In the genomic region with DNA sequence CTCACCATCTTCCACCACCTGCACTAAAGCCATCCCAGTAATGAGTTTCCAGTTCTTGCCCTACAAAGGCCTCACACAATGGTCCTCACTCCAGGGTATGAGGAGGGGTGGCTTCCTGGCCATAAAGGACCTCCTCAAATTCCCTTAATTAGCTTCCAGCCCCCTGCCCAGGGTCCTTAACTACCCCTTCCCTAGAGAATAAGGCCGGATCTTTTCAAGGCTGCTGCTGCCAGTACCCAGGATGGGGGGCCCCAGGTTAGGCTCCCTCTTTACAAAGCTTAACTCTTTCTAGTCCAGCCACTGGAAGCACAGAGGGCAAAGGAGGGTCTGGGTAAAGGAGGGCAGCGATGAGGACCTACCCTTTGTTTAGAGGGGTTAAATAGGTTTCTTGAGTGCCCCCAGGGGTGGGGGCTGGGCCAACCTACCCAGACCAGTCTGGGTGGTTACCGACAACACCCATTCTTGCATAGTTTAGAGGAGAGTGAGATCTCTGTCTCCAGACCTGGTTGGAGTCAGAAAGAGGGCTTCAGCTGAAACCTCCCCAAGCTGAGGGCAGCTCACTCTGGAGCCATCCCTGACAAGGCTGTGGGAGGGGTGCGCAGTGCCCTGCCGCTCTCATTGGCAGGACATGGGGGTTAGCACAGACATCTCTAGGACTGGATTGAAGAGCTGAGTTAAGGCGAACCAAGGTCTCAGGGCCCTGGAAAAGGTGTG, we compare ENCODE assay signal across 15 cellular contexts. TPM values are rescaled to one million over a fixed set of nuclear protein-coding genes. Genes with fewer than 3 reads are reported as not detected.
DNase-seq lines count a peak whose midpoint lies in the region; TF ChIP-seq lines count a peak whose summit lies in the region.
"Had no signal": no experiment of that assay in that cellular context is flagged by ENCODE, and none has a peak within 500 bp of the region (broad histone marks: within the 10 kb centered on the region; RNA-seq: fewer than 3 reads in every experiment).

No MANE protein-coding gene starts in this region.

- peaks cover 12% of the 10 kb centered on the region for H4K20me1 ChIP-seq in neural cell (ENCODE audit: insufficient read depth)

- H3K36me3 ChIP-seq in SJCRH30, result no peaks in the 10 kb centered on the region
- H3K36me3 ChIP-seq in esophagus squamous epithelium, result no peaks in the 10 kb centered on the region
- H3K36me3 ChIP-seq in neural cell (ENCODE audit: insufficient read depth, low read length), result peaks cover 5% of the 10 kb centered on the region
- no peaks in the 10 kb centered on the region for H3K36me3 ChIP-seq in suprapubic skin
- H3K36me3 ChIP-seq: gastroesophageal sphincter, stomach had no signal

- peak; percentile 19 for DNase-seq in G401 (ENCODE audit: low spot score)
- no peak for DNase-seq in SJCRH30
- no peak for DNase-seq in esophagus squamous epithelium (lab: John Stamatoyannopoulos, UW)
- DNase-seq in suprapubic skin (ENCODE audit: low spot score in 2 of 2), result no peak
- no peak for DNase-seq in stimulated activated CD4-positive, alpha-beta T cell treated with anti-CD3 and anti-CD28 coated beads, Interleukin-2, amount 100 ng/mL, for 24 hours
- no peak for DNase-seq in NCI-H187 (lab: John Stamatoyannopoulos, UW)
- DNase-seq in D341Med (ENCODE audit: low spot score), result no peak
- DNase-seq: activated CD4-positive, alpha-beta T cell treated with anti-CD3 and anti-CD28 coated beads, Interleukin-2, amount 50 U/mL, for 48 hours; C1 segment of cervical spinal cord; NCI-H2081 treated with DMSO at 0.1 percent for 48 hours; retina; stomach; T-helper 17 cell had no signal

- 40 to 42% methylated on average over 2 to 3 of the region's 6 CpGs for WGBS in esophagus squamous epithelium, 2 donors
- 51% methylated on average over 4 of the region's 6 CpGs for WGBS in suprapubic skin

- H3K4me1 ChIP-seq in SJCRH30 (peaks cover 66% of the 10 kb centered on the region), esophagus squamous epithelium (peaks cover 22 to 79% (median 42%) of the 10 kb centered on the region in 3 donors), suprapubic skin (peaks cover 19% of the 10 kb centered on the region)

- H3K79me2 ChIP-seq in neural cell (replicated peaks; ENCODE audit: insufficient read depth, low read length), result peaks cover 61% of the 10 kb centered on the region

- H3K4me3 ChIP-seq in SJCRH30 (peak overlapping the region; percentile 64), esophagus squamous epithelium (peak overlapping the region; percentile 31 to 62 (median 48)), neural cell (ENCODE audit: low read length) (peak overlapping the region; percentile 81), suprapubic skin (no peak overlapping the region)
- H3K4me3 ChIP-seq: gastroesophageal sphincter had no signal

- H3K27ac ChIP-seq in SJCRH30, result no peak overlapping the region
- peak overlapping the region; percentile 82 to 88 (median 87) for H3K27ac ChIP-seq in esophagus squamous epithelium
- no peak overlapping the region for H3K27ac ChIP-seq in neural cell (ENCODE audit: low read length)
- H3K27ac ChIP-seq in suprapubic skin, result no peak overlapping the region
- H3K27ac ChIP-seq: gastroesophageal sphincter, stomach had no signal

- H3K9me3 ChIP-seq in SJCRH30 (replicated peaks) (no peaks in the 10 kb centered on the region), esophagus squamous epithelium (no peaks in the 10 kb centered on the region), neural cell (ENCODE audit: low read length) (no peaks in the 10 kb centered on the region), suprapubic skin (no peaks in the 10 kb centered on the region)
- H3K9me3 ChIP-seq: gastroesophageal sphincter, stomach had no signal

- no peak for TF ChIP-seq RAD21 in neural cell (conservative IDR thresholded peaks at IDR 0.05)

- no peak overlapping the region for H2AFZ ChIP-seq in neural cell (ENCODE audit: low read depth, low read length)

- H3K4me2 ChIP-seq in neural cell (ENCODE audit: low read length), result peak overlapping the region; percentile 25

- H3F3A ChIP-seq in neural cell (ENCODE audit: insufficient read depth, low read length, poor library complexity, severe bottlenecking), result no peaks in the 10 kb centered on the region

- in situ Hi-C loops in G401 (cut with HindIII; ENCODE audit: low sequenced_read_pairs), result no loop called here

- TF ChIP-seq CTCF in esophagus squamous epithelium (IDR thresholded peaks at IDR 0.05) (no peak), neural cell (IDR thresholded peaks at IDR 0.05; ENCODE audit: poor library complexity, severe bottlenecking) (no peak), suprapubic skin (IDR thresholded peaks at IDR 0.05) (no peak)

- intact Hi-C loops in esophagus squamous epithelium (cut with DNase I), result no loop called here

- TF ChIP-seq EP300 in neural cell (conservative IDR thresholded peaks at IDR 0.05; ENCODE audit: poor library complexity, severe bottlenecking) (no peak), suprapubic skin (IDR thresholded peaks at IDR 0.05) (no peak)

- H3K27me3 ChIP-seq in SJCRH30, result peaks cover 12% of the 10 kb centered on the region; the same call in 1 of the 2 replicates
- H3K27me3 ChIP-seq in esophagus squamous epithelium, result peaks cover 0 to 54% (median 4%) of the 10 kb centered on the region in 4 donors
- no peaks in the 10 kb centered on the region for H3K27me3 ChIP-seq in neural cell (ENCODE audit: insufficient read depth, low read depth, low read length)
- peaks cover 66% of the 10 kb centered on the region for H3K27me3 ChIP-seq in suprapubic skin

- TF ChIP-seq POLR2A in esophagus squamous epithelium (IDR thresholded peaks at IDR 0.05) (no peak), suprapubic skin (IDR thresholded peaks at IDR 0.05) (no peak)

- H3K9ac ChIP-seq in neural cell (ENCODE audit: low read length), result peak overlapping the region; percentile 53

- H3K9me2 ChIP-seq in neural cell (ENCODE audit: insufficient read depth, low read length), result no peaks in the 10 kb centered on the region

TF ChIP-seq in neural cell, 6 proteins besides CTCF, POLR2A, EP300 and RAD21:
- TF ChIP-seq TAF1 (IDR thresholded peaks at IDR 0.05; ENCODE audit: low read depth) (no peak), POLR2AphosphoS5 (IDR thresholded peaks at IDR 0.05) (no peak), MXI1 (conservative IDR thresholded peaks at IDR 0.05; ENCODE audit: poor library complexity, severe bottlenecking) (no peak), EZH2 (IDR thresholded peaks at IDR 0.05; ENCODE audit: borderline replicate concordance, insufficient read depth, low read length, poor library complexity, severe bottlenecking) (no peak), SMC3 (conservative IDR thresholded peaks at IDR 0.05; ENCODE audit: poor library complexity) (no peak)
- TF ChIP-seq, protein P1, sequence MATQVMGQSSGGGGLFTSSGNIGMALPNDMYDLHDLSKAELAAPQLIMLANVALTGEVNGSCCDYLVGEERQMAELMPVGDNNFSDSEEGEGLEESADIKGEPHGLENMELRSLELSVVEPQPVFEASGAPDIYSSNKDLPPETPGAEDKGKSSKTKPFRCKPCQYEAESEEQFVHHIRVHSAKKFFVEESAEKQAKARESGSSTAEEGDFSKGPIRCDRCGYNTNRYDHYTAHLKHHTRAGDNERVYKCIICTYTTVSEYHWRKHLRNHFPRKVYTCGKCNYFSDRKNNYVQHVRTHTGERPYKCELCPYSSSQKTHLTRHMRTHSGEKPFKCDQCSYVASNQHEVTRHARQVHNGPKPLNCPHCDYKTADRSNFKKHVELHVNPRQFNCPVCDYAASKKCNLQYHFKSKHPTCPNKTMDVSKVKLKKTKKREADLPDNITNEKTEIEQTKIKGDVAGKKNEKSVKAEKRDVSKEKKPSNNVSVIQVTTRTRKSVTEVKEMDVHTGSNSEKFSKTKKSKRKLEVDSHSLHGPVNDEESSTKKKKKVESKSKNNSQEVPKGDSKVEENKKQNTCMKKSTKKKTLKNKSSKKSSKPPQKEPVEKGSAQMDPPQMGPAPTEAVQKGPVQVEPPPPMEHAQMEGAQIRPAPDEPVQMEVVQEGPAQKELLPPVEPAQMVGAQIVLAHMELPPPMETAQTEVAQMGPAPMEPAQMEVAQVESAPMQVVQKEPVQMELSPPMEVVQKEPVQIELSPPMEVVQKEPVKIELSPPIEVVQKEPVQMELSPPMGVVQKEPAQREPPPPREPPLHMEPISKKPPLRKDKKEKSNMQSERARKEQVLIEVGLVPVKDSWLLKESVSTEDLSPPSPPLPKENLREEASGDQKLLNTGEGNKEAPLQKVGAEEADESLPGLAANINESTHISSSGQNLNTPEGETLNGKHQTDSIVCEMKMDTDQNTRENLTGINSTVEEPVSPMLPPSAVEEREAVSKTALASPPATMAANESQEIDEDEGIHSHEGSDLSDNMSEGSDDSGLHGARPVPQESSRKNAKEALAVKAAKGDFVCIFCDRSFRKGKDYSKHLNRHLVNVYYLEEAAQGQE (IDR thresholded peaks at IDR 0.05; ENCODE audit: borderline replicate concordance), result no peak

RNA-seq across cellular contexts. Expression of gene BLACAT1, which starts 7.1 kb away (rescaled TPM):
- total RNA-seq in G401 (2014; rRNA removed; shearing (Covaris generic)), result 1.7 and 1.8 TPM in 2 replicates
- total RNA-seq in SJCRH30 (2014; rRNA removed; shearing (Covaris generic)), result 1.1 and 1.4 TPM in 2 replicates
- total RNA-seq in esophagus squamous epithelium (1 to 10 TPM in 2 of 4 donors, under 1 TPM in 2; 0.29 to 2.3 (median 0.99) TPM), suprapubic skin (not detected)
- polyA plus RNA-seq in neural cell, result 5.6 and 6.0 TPM in 2 replicates
- 12.2 and 15.9 TPM in 2 replicates for polyA minus RNA-seq in neural cell
- total RNA-seq: gastroesophageal sphincter had no signal

RNA-seq across cellular contexts. Expression of gene LEMD1, which starts 26.8 kb away (rescaled TPM):
- 13.2 and 15.0 TPM in 2 replicates for total RNA-seq in G401 (2014; rRNA removed; shearing (Covaris generic))
- 1.5 and 1.7 TPM in 2 replicates for total RNA-seq in SJCRH30 (2014; rRNA removed; shearing (Covaris generic))
- total RNA-seq in esophagus squamous epithelium (1 to 10 TPM in 3 of 4 donors, not detected in 1; 1.1 to 1.4 (median 1.3) TPM), suprapubic skin (1 to 10 TPM in 1 of 4 donors, not detected in 3; 5.1 TPM)
- 62.8 and 67.6 TPM in 2 replicates for polyA plus RNA-seq in neural cell
- 51.1 and 51.6 TPM in 2 replicates for polyA minus RNA-seq in neural cell
- total RNA-seq: gastroesophageal sphincter, stomach, T-helper 17 cell had no signal

RNA-seq across cellular contexts. Expression of gene CDK18, which starts 55.8 kb away (rescaled TPM):
- total RNA-seq in G401 (2014; rRNA removed; shearing (Covaris generic)), result 4.0 and 6.6 TPM in 2 replicates
- 1.1 and 2.1 TPM in 2 replicates for total RNA-seq in SJCRH30 (2014; rRNA removed; shearing (Covaris generic))
- total RNA-seq in esophagus squamous epithelium (10 to 100 TPM in 1 of 4 donors, 1 to 10 TPM in 3; 2.5 to 10.7 (median 6.3) TPM), suprapubic skin (1 to 10 TPM; 2.7 to 9.7 (median 4.7) TPM)
- polyA plus RNA-seq in neural cell, result not detected in 2 replicates
- 1.5 TPM in 1 of 2 replicates, not detected in the other for polyA minus RNA-seq in neural cell

Comparison
In these comparisons a context has a peak if more than half of its experiments do, and no peak if none do; other contexts are left out.
1. H3K27ac ChIP-seq: peak in esophagus squamous epithelium (4 of 4); none in SJCRH30 (single experiment), neural cell (single experiment) and suprapubic skin (single experiment).